In the genomic region with DNA sequence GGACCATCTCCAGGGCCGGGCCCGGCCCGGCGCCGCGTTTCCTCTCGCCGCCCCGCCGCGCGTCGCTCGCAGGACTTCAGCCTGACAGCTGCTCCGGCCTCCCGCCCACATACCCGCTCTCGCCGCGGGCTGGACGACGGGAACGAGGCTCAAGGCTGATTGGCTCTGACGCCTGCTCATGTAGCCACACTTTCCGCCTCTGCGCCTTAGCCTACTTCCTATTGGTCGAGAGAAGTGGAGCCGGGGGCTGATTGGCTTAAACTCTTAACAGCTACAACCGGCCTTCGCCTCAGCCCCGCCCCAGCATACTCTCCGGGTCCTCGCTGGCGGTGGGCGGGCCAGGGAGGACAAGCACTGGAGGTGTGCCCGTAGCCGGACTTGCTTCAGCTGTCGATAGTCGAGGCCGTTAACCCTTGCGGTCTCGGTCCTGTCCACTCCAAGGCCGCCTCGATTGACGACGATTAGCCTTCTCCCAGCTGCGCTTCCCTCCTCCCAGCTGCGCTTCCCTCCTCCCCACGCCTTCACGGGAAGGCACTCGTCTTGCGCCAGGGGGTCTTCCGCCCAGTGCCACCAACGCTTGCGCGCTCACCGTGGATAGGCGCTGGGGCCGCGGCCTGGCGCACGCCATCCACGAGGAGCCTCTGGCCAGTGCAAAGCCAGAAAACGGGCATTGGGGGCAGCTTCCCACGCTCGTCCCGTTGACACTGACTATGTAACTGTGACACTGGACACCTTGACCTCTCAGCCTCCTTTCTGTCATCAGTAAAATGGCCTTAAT, we compare ENCODE assay signal across 1 cellular context.
TF ChIP-seq lines count a peak whose summit lies in the region.

A gene (minus strand): TSS at position 86 of the 778 bp plus-strand sequence. CDS start 79 bp downstream, at position 7.

TF ChIP-seq in HEK293, 187 proteins besides CTCF, POLR2A, EP300 and RAD21 (continued from another document):
- TF ChIP-seq, protein P1, sequence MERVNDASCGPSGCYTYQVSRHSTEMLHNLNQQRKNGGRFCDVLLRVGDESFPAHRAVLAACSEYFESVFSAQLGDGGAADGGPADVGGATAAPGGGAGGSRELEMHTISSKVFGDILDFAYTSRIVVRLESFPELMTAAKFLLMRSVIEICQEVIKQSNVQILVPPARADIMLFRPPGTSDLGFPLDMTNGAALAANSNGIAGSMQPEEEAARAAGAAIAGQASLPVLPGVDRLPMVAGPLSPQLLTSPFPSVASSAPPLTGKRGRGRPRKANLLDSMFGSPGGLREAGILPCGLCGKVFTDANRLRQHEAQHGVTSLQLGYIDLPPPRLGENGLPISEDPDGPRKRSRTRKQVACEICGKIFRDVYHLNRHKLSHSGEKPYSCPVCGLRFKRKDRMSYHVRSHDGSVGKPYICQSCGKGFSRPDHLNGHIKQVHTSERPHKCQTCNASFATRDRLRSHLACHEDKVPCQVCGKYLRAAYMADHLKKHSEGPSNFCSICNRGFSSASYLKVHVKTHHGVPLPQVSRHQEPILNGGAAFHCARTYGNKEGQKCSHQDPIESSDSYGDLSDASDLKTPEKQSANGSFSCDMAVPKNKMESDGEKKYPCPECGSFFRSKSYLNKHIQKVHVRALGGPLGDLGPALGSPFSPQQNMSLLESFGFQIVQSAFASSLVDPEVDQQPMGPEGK (tag by site-specific recombination; IDR thresholded peaks at IDR 0.05), result peak; percentile 80; the same call in 1 of the 2 replicates
- no peak for TF ChIP-seq ZBTB20 (tag by site-specific recombination; IDR thresholded peaks at IDR 0.05)
- TF ChIP-seq ZNF302 (tag by site-specific recombination; IDR thresholded peaks at IDR 0.05; ENCODE audit: low read depth), result no peak
- TF ChIP-seq IKZF3 (tag by site-specific recombination; IDR thresholded peaks at IDR 0.05), result peak; percentile 50; the same call in 1 of the 2 replicates
- peak; percentile 54; the same call in 1 of the 2 replicates for TF ChIP-seq ZNF777 (tag by site-specific recombination; IDR thresholded peaks at IDR 0.05; ENCODE audit: borderline replicate concordance)
- peak; percentile 95 for TF ChIP-seq ZFHX2 (tag by site-specific recombination; conservative IDR thresholded peaks at IDR 0.05)
- peak; percentile 93 for TF ChIP-seq ZNF335 (tag by site-specific recombination; conservative IDR thresholded peaks at IDR 0.05)
- peak; percentile 28; the same call in 1 of the 2 replicates for TF ChIP-seq ZNF366 (tag by site-specific recombination; conservative IDR thresholded peaks at IDR 0.05)
- TF ChIP-seq, protein P2, sequence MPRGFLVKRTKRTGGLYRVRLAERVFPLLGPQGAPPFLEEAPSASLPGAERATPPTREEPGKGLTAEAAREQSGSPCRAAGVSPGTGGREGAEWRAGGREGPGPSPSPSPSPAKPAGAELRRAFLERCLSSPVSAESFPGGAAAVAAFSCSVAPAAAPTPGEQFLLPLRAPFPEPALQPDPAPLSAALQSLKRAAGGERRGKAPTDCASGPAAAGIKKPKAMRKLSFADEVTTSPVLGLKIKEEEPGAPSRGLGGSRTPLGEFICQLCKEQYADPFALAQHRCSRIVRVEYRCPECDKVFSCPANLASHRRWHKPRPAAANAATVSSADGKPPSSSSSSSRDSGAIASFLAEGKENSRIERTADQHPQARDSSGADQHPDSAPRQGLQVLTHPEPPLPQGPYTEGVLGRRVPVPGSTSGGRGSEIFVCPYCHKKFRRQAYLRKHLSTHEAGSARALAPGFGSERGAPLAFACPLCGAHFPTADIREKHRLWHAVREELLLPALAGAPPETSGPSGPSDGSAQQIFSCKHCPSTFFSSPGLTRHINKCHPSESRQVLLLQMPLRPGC (tag by site-specific recombination; IDR thresholded peaks at IDR 0.05), result 0 out of 2 replicates have a peak, but pooled peaks have one; percentile 56
- peak; percentile 59 for TF ChIP-seq KLF8 (tag by site-specific recombination; IDR thresholded peaks at IDR 0.05)
- 0 out of 2 replicates have a peak, but pooled peaks have one; percentile 31 for TF ChIP-seq ZNF843 (tag by site-specific recombination; IDR thresholded peaks at IDR 0.05)
- peak; percentile 65 for TF ChIP-seq SP7 (tag by site-specific recombination; IDR thresholded peaks at IDR 0.05)
- TF ChIP-seq ZNF341 (tag by site-specific recombination; IDR thresholded peaks at IDR 0.05; ENCODE audit: low read depth), result peak; percentile 80
- peak; percentile 36; the same call in 1 of the 2 replicates for TF ChIP-seq ZFP69B (tag by site-specific recombination; IDR thresholded peaks at IDR 0.05)
- TF ChIP-seq, protein P3, sequence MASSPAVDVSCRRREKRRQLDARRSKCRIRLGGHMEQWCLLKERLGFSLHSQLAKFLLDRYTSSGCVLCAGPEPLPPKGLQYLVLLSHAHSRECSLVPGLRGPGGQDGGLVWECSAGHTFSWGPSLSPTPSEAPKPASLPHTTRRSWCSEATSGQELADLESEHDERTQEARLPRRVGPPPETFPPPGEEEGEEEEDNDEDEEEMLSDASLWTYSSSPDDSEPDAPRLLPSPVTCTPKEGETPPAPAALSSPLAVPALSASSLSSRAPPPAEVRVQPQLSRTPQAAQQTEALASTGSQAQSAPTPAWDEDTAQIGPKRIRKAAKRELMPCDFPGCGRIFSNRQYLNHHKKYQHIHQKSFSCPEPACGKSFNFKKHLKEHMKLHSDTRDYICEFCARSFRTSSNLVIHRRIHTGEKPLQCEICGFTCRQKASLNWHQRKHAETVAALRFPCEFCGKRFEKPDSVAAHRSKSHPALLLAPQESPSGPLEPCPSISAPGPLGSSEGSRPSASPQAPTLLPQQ (tag by site-specific recombination; IDR thresholded peaks at IDR 0.05), result peak; percentile 40; the same call in 1 of the 2 replicates
- TF ChIP-seq ZBTB7A (tag by site-specific recombination; IDR thresholded peaks at IDR 0.05; ENCODE audit: low read depth), result peak; percentile 39; the same call in 1 of the 2 replicates
- TF ChIP-seq SP2 (tag by site-specific recombination; IDR thresholded peaks at IDR 0.05), result peak; percentile 99
- 0 out of 2 replicates have a peak, but pooled peaks have one; percentile 45 for TF ChIP-seq ZNF629 (tag by site-specific recombination; IDR thresholded peaks at IDR 0.05)
- TF ChIP-seq, protein P4, sequence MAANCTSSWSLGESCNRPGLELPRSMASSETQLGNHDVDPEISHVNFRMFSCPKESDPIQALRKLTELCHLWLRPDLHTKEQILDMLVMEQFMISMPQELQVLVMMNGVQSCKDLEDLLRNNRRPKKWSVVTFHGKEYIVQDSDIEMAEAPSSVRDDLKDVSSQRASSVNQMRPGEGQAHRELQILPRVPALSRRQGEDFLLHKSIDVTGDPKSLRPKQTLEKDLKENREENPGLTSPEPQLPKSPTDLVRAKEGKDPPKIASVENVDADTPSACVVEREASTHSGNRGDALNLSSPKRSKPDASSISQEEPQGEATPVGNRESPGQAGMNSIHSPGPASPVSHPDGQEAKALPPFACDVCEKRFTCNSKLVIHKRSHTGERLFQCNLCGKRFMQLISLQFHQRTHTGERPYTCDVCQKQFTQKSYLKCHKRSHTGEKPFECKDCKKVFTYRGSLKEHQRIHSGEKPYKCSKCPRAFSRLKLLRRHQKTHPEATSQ (tag by site-specific recombination; IDR thresholded peaks at IDR 0.05), result peak; percentile 86; the same call in 1 of the 2 replicates
- TF ChIP-seq, protein P5, sequence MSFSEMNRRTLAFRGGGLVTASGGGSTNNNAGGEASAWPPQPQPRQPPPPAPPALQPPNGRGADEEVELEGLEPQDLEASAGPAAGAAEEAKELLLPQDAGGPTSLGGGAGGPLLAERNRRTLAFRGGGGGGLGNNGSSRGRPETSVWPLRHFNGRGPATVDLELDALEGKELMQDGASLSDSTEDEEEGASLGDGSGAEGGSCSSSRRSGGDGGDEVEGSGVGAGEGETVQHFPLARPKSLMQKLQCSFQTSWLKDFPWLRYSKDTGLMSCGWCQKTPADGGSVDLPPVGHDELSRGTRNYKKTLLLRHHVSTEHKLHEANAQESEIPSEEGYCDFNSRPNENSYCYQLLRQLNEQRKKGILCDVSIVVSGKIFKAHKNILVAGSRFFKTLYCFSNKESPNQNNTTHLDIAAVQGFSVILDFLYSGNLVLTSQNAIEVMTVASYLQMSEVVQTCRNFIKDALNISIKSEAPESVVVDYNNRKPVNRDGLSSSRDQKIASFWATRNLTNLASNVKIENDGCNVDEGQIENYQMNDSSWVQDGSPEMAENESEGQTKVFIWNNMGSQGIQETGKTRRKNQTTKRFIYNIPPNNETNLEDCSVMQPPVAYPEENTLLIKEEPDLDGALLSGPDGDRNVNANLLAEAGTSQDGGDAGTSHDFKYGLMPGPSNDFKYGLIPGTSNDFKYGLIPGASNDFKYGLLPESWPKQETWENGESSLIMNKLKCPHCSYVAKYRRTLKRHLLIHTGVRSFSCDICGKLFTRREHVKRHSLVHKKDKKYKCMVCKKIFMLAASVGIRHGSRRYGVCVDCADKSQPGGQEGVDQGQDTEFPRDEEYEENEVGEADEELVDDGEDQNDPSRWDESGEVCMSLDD (tag by site-specific recombination; IDR thresholded peaks at IDR 0.05), result 0 out of 2 replicates have a peak, but pooled peaks have one; percentile 6
